8 cellular contexts compared by ENCODE assay signal in the genomic region with DNA sequence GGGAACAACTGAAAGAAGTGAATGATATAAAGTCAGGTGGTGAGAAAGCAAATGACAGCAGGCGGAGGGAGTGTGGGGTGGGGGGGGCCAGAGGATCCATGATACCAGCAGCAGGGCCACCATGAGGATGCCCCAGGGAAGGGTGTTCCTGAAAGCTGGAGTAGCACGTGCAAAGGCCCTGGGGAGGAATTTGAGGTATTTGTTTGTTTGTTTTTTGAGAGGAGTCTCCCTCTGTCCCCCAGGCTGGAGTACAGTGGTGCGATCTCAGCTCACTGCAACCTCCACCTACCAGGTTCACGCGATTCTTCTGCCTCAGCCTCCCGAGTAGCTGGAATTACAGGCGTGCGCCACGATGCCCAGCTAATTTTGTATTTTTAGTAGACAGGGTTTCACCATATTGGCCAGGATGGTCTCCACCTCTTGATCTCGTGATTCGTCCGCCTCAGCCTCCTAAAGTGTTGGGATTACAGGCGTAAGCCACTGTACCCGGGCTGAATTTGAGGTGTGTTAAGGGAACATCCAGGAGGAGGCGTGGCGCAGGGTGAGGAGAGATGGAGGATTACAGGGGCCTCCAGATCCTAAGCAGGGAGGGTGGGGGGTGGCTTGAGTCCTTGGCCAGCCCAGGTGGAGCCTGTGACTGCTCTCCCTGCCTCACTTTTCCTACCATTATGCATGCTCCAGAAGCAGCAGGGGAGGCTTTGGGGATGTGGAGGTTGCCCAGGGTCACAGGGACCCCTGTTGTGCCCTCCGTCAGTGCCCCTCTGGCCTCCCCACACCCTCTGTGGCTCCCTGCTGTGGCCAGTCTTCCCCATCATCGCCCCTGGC. TPM values are rescaled to one million over a fixed set of nuclear protein-coding genes. Genes with fewer than 3 reads are reported as not detected.
DNase-seq lines count a peak whose midpoint lies in the region; ATAC-seq, FAIRE-seq and TF ChIP-seq lines count a peak whose summit lies in the region.

No MANE protein-coding gene starts in this region.

- no peak for ATAC-seq in CD4-positive, CD25-positive, alpha-beta regulatory T cell (ENCODE audit: low read depth in 2 of 2)
- ATAC-seq in esophagus mucosa: no peak

- H3K4me1 Mint-ChIP-seq in CD4-positive, CD25-positive, alpha-beta regulatory T cell: peaks cover 15 to 56% (median 28%) of the 10 kb centered on the region in 4 donors
- H3K4me1 Mint-ChIP-seq in osteocyte (ENCODE audit: unreplicated experiment): peaks cover 46% of the 10 kb centered on the region

- H3K79me1 ChIP-seq in H1 (ENCODE audit: low read depth, low read length): no peaks in the 10 kb centered on the region

- H3K9ac ChIP-seq in H1 (replicated peaks in 1 of 4; ENCODE audit: extremely low read depth in 1 of 4, low read depth in 3 of 4, low read length in 3 of 4): 0 out of 7 replicates have a peak overlapping the region, but pooled peaks of 1 of the 4 experiments have one; percentile 4

- no peaks in the 10 kb centered on the region for H3K36me3 Mint-ChIP-seq in CD4-positive, CD25-positive, alpha-beta regulatory T cell
- H3K36me3 Mint-ChIP-seq in osteocyte (ENCODE audit: unreplicated experiment): no peaks in the 10 kb centered on the region

- no peak overlapping the region for H3K23ac ChIP-seq in H1 (ENCODE audit: insufficient read length)

- peak overlapping the region; percentile 47 for H3K56ac ChIP-seq in H1 (replicated peaks; ENCODE audit: insufficient read length, low read depth, low read length)

- peaks cover 0 to 8% of the 10 kb centered on the region in 2 experiments for H4K20me1 ChIP-seq in H1 (replicated peaks in 1 of 2; ENCODE audit: control insufficient read depth in 1 of 2, insufficient read depth in 2 of 2, low read length in 2 of 2)

- no peak for DNase-seq in CD4-positive, CD25-positive, alpha-beta regulatory T cell
- DNase-seq in NCI-H82 treated with DMSO at 0.1 percent for 48 hours (lab: John Stamatoyannopoulos, UW; ENCODE audit: unreplicated experiment) (peak; percentile 88), H1 (ENCODE audit: low read depth in 1 of 2, low spot score in 2 of 2) (no peak), osteocyte (ENCODE audit: extremely low spot score, unreplicated experiment) (no peak), MV-4-11 (lab: John Stamatoyannopoulos, UW) (no peak), hepatic stellate cell (ENCODE audit: low spot score) (no peak)
- no peak for DNase-seq in effector CD8-positive, alpha-beta T cell (lab: John Stamatoyannopoulos, UW)

- no peaks in the 10 kb centered on the region for H3K79me2 ChIP-seq in H1 (ENCODE audit: control insufficient read depth in 1 of 2, insufficient read depth in 2 of 2, low read length in 2 of 2)

- no peak overlapping the region for H3K14ac ChIP-seq in H1 (ENCODE audit: insufficient read length)

- peak in 2 of 3 experiments; percentile 3 to 11; a peak in 2 of 4 replicates for TF ChIP-seq CTCF in H1 (IDR thresholded peaks at IDR 0.05; ENCODE audit: control extremely low read depth in 1 of 3, insufficient read depth in 1 of 3, low read depth in 1 of 3, low read length in 3 of 3)
- TF ChIP-seq CTCF in osteocyte (IDR thresholded peaks at IDR 0.05): no peak

- no peak for TF ChIP-seq RAD21 in H1 (IDR thresholded peaks at IDR 0.05 in 1 of 2, conservative IDR thresholded peaks at IDR 0.05 in 1 of 2; ENCODE audit: low read depth in 2 of 2, low read length in 2 of 2)

- H2AK5ac ChIP-seq in H1 (ENCODE audit: low read depth, low read length): peak overlapping the region; percentile 96; the same call in 1 of the 2 replicates

- peak overlapping the region; percentile 75 to 78 for H3K4me2 ChIP-seq in H1 (ENCODE audit: insufficient read depth in 1 of 2, low read depth in 2 of 2, low read length in 2 of 2)

- no peaks in the 10 kb centered on the region for H3K36me3 ChIP-seq in CD4-positive, CD25-positive, alpha-beta regulatory T cell (ENCODE audit: control insufficient read depth, insufficient read depth, low read length)
- no peaks in the 10 kb centered on the region; a peak in 1 of 8 replicates for H3K36me3 ChIP-seq in H1 (ENCODE audit: control insufficient read depth in 2 of 4, insufficient read depth in 4 of 4, low read length in 3 of 4)

- no peaks in the 10 kb centered on the region for H3K9me3 Mint-ChIP-seq in CD4-positive, CD25-positive, alpha-beta regulatory T cell
- H3K9me3 Mint-ChIP-seq in osteocyte (ENCODE audit: unreplicated experiment): no peaks in the 10 kb centered on the region

- WGBS in H1 (ENCODE audit: extremely low coverage in 1 of 2, insufficient coverage in 1 of 2, insufficient read length in 1 of 2, insufficient replicate concordance in 2 of 2, low coverage in 1 of 2, low lambda C conversion rate in 2 of 2, missing lambda C conversion rate in 1 of 2), 2 experiments: 67% methylated on average over 18 of the region's 18 CpGs; no CpG with 5 or more reads in 1 of the 2 experiments

- H2BK120ac ChIP-seq in H1 (replicated peaks; ENCODE audit: low read depth, low read length): peak overlapping the region; percentile 24

- H3K23me2 ChIP-seq in H1 (ENCODE audit: low read depth, low read length): peaks cover 24% of the 10 kb centered on the region

- H3K27me3 ChIP-seq in CD4-positive, CD25-positive, alpha-beta regulatory T cell (ENCODE audit: control insufficient read depth, insufficient read depth, low read length): no peaks in the 10 kb centered on the region
- no peaks in the 10 kb centered on the region for H3K27me3 ChIP-seq in H1 (replicated peaks in 1 of 4; ENCODE audit: control insufficient read depth in 3 of 4, extremely low read depth in 1 of 4, insufficient read depth in 3 of 4, low read length in 3 of 4)

- peak overlapping the region; percentile 92 for H2BK5ac ChIP-seq in H1 (ENCODE audit: low read depth, low read length)

- no peak overlapping the region for H2AFZ ChIP-seq in H1 (ENCODE audit: low read length)

- no peaks in the 10 kb centered on the region for H3K9me3 ChIP-seq in CD4-positive, CD25-positive, alpha-beta regulatory T cell (ENCODE audit: control insufficient read depth in 2 of 2, low read length in 2 of 2)
- H3K9me3 ChIP-seq in H1 (ENCODE audit: insufficient read depth in 2 of 2, low read depth in 1 of 2, low read length in 1 of 2): no peaks in the 10 kb centered on the region

- no peak for TF ChIP-seq EP300 in H1 (IDR thresholded peaks at IDR 0.05; ENCODE audit: borderline replicate concordance in 1 of 2, low read depth in 2 of 2, low read length in 2 of 2)

- CTCF ChIA-PET in H1 (lab: Charles Lee; ENCODE audit: partially characterized antibody): interaction anchor here (0.7 to 3.5 kb wide), 7 partner anchors 8 to 52 kb away, joined by 3 to 52 read pairs (median 4); a partner anchor contains a TSS

- peak overlapping the region; percentile 72; the same call in 1 of the 2 replicates for H2BK20ac ChIP-seq in H1 (ENCODE audit: low read length)

- peak overlapping the region; percentile 91 to 100 (median 99) for H3K27ac Mint-ChIP-seq in CD4-positive, CD25-positive, alpha-beta regulatory T cell
- H3K27ac Mint-ChIP-seq in osteocyte (ENCODE audit: unreplicated experiment): peak overlapping the region; percentile 96

- no peak for FAIRE-seq in H1 (lab: Jason Lieb, UNC)

- H3K27ac ChIP-seq in CD4-positive, CD25-positive, alpha-beta regulatory T cell (ENCODE audit: insufficient read depth, low read length, poor library complexity, severe bottlenecking): peak overlapping the region; percentile 99
- H3K27ac ChIP-seq in H1 (ENCODE audit: low read depth, low read length): 0 out of 2 replicates have a peak overlapping the region, but pooled peaks have one; percentile 13

- no peak for TF ChIP-seq POLR2A in H1 (IDR thresholded peaks at IDR 0.05; ENCODE audit: control extremely low read depth in 1 of 2, low read depth in 2 of 2, low read length in 2 of 2)

- peak overlapping the region; percentile 86 for H4K91ac ChIP-seq in H1 (replicated peaks; ENCODE audit: insufficient read length, low read length)

- H3K27me3 Mint-ChIP-seq in CD4-positive, CD25-positive, alpha-beta regulatory T cell: peaks cover 5% of the 10 kb centered on the region
- no peaks in the 10 kb centered on the region for H3K27me3 Mint-ChIP-seq in osteocyte (ENCODE audit: unreplicated experiment)

- H3K4me1 ChIP-seq in CD4-positive, CD25-positive, alpha-beta regulatory T cell (ENCODE audit: control insufficient read depth, insufficient read depth, low read length, poor library complexity, severe bottlenecking): peaks cover 57% of the 10 kb centered on the region
- H3K4me1 ChIP-seq in H1 (replicated peaks in 1 of 4; ENCODE audit: control insufficient read depth in 3 of 4, insufficient read depth in 4 of 4, low read length in 3 of 4): peaks cover 0 to 27% (median 23%) of the 10 kb centered on the region in 4 experiments; a peak in 6 of 7 replicates

- peak overlapping the region; percentile 72 for H3K18ac ChIP-seq in H1 (ENCODE audit: extremely low read depth, low read length)

- 0 out of 2 replicates have a peak overlapping the region, but pooled peaks have one; percentile 11 for H4K8ac ChIP-seq in H1 (ENCODE audit: extremely low read depth, insufficient read depth, low read length)

- H3K4me3 Mint-ChIP-seq in CD4-positive, CD25-positive, alpha-beta regulatory T cell: peak overlapping the region; percentile 91 to 97 (median 93)
- no peak overlapping the region for H3K4me3 Mint-ChIP-seq in osteocyte (ENCODE audit: unreplicated experiment)

- peak overlapping the region; percentile 65 for H3K4ac ChIP-seq in H1 (replicated peaks; ENCODE audit: insufficient read length, low read depth, low read length)

- no peak overlapping the region for H4K5ac ChIP-seq in H1 (ENCODE audit: insufficient read length, low read depth, low read length)

- POLR2A ChIA-PET in H1 (lab: Charles Lee; ENCODE audit: partially characterized antibody): interaction anchor here (0.9 to 6.2 kb wide), 12 partner anchors 10 to 138 kb away, joined by 3 to 237 read pairs (median 5); a partner anchor contains a TSS

- peak overlapping the region; percentile 64 for H3K4me3 ChIP-seq in CD4-positive, CD25-positive, alpha-beta regulatory T cell (ENCODE audit: low read depth, low read length)
- peak overlapping the region in 1 of 4 experiments; percentile 72; a peak in 3 of 8 replicates for H3K4me3 ChIP-seq in H1 (ENCODE audit: extremely low read depth in 1 of 4, insufficient read depth in 2 of 4, low read depth in 3 of 4, low read length in 4 of 4)

- peak overlapping the region; percentile 72 for H2BK12ac ChIP-seq in H1 (ENCODE audit: low read depth, low read length)

- peak overlapping the region; percentile 53; the same call in 1 of the 2 replicates for H2BK15ac ChIP-seq in H1 (ENCODE audit: low read length)

RNA-seq across cellular contexts. Expression of a gene that starts 12.4 kb away (rescaled TPM):
- total RNA-seq in CD4-positive, CD25-positive, alpha-beta regulatory T cell: 1,564 TPM
- polyA plus RNA-seq in CD4-positive, CD25-positive, alpha-beta regulatory T cell: 10 to 100 TPM; 30.7 to 85.9 (median 58.8) TPM
- total RNA-seq in H1 (2021; fragmentation: NEBNext Ultra II Directional; extraction: Animal tissue kit (Norgen Biotek cat#: 25700)): 77.5 and 95.8 TPM in 2 replicates
- polyA plus RNA-seq in H1 (2011; rRNA removed): 54.0 and 64.4 TPM in 2 replicates
- polyA plus RNA-seq in H1 (2011; cell fraction: cytosol; rRNA removed): 88.8 TPM
- polyA plus RNA-seq in H1 (2011; cell fraction: nucleus; rRNA removed): 97.7 TPM
- 15.6 to 62.2 TPM (median 61.4 TPM) in 4 replicates for polyA plus RNA-seq in H1 (2012, experiment 1 of 2)
- 20.8 TPM for polyA plus RNA-seq in H1 (2012, experiment 2 of 2)
- polyA plus RNA-seq in H1 (2013, experiment 1 of 2): 45.5 TPM
- 50.7 TPM for polyA plus RNA-seq in H1 (2013, experiment 2 of 2)
- 21.2 and 23.0 TPM in 2 replicates for polyA minus RNA-seq in H1 (2011; rRNA and poly(A)+ RNA removed)
- 115 TPM for polyA minus RNA-seq in H1 (2011; cell fraction: cytosol; rRNA and poly(A)+ RNA removed)
- 188 TPM for polyA minus RNA-seq in H1 (2011; cell fraction: nucleus; rRNA and poly(A)+ RNA removed)
- total RNA-seq in osteocyte: 203 and 241 TPM in 2 replicates
- 61.5 TPM for total RNA-seq in esophagus mucosa

RNA-seq across cellular contexts. Expression of a gene that starts 19.6 kb away (rescaled TPM):
- total RNA-seq in CD4-positive, CD25-positive, alpha-beta regulatory T cell: 26.5 TPM
- polyA plus RNA-seq in CD4-positive, CD25-positive, alpha-beta regulatory T cell: under 1 TPM in 3 of 4 donors, not detected in 1; 0.03 to 0.28 (median 0.16) TPM
- total RNA-seq in H1 (2021; fragmentation: NEBNext Ultra II Directional; extraction: Animal tissue kit (Norgen Biotek cat#: 25700)): 0.31 and 1.0 TPM in 2 replicates
- 0.36 and 0.82 TPM in 2 replicates for polyA plus RNA-seq in H1 (2011; rRNA removed)
- polyA plus RNA-seq in H1 (2011; cell fraction: cytosol; rRNA removed): 0.45 TPM
- 4.0 TPM for polyA plus RNA-seq in H1 (2011; cell fraction: nucleus; rRNA removed)
- polyA plus RNA-seq in H1 (2012, experiment 1 of 2): 0.22 to 0.46 TPM (median 0.31 TPM) in 4 replicates
- polyA plus RNA-seq in H1 (2012, experiment 2 of 2): 0.18 TPM
- 0.12 TPM for polyA plus RNA-seq in H1 (2013, experiment 1 of 2)
- 0.15 TPM for polyA plus RNA-seq in H1 (2013, experiment 2 of 2)
- 0.98 and 1.9 TPM in 2 replicates for polyA minus RNA-seq in H1 (2011; rRNA and poly(A)+ RNA removed)
- 0.51 TPM for polyA minus RNA-seq in H1 (2011; cell fraction: cytosol; rRNA and poly(A)+ RNA removed)
- polyA minus RNA-seq in H1 (2011; cell fraction: nucleus; rRNA and poly(A)+ RNA removed): 3.5 TPM
- total RNA-seq in osteocyte (6.9 and 10.4 TPM in 2 replicates), esophagus mucosa (0.56 TPM)

RNA-seq across cellular contexts. Expression of a gene that starts 29.0 kb away (rescaled TPM):
- 45.6 TPM for total RNA-seq in CD4-positive, CD25-positive, alpha-beta regulatory T cell
- polyA plus RNA-seq in CD4-positive, CD25-positive, alpha-beta regulatory T cell: 100 to 1,000 TPM; 101 to 118 (median 116) TPM
- 319 and 344 TPM in 2 replicates for total RNA-seq in H1 (2021; fragmentation: NEBNext Ultra II Directional; extraction: Animal tissue kit (Norgen Biotek cat#: 25700))
- polyA plus RNA-seq in H1 (2011; rRNA removed): 302 and 380 TPM in 2 replicates
- 472 TPM for polyA plus RNA-seq in H1 (2011; cell fraction: cytosol; rRNA removed)
- polyA plus RNA-seq in H1 (2011; cell fraction: nucleus; rRNA removed): 307 TPM
- polyA plus RNA-seq in H1 (2012, experiment 1 of 2): 245 to 329 TPM (median 314 TPM) in 4 replicates
- 316 TPM for polyA plus RNA-seq in H1 (2012, experiment 2 of 2)
- polyA plus RNA-seq in H1 (2013, experiment 1 of 2): 312 TPM
- polyA plus RNA-seq in H1 (2013, experiment 2 of 2): 316 TPM
- 47.1 and 48.2 TPM in 2 replicates for polyA minus RNA-seq in H1 (2011; rRNA and poly(A)+ RNA removed)
- 90.1 TPM for polyA minus RNA-seq in H1 (2011; cell fraction: cytosol; rRNA and poly(A)+ RNA removed)
- polyA minus RNA-seq in H1 (2011; cell fraction: nucleus; rRNA and poly(A)+ RNA removed): 101 TPM
- total RNA-seq in osteocyte: 92.1 and 98.1 TPM in 2 replicates
- 85.0 TPM for total RNA-seq in esophagus mucosa

RNA-seq across cellular contexts. Expression of a gene that starts 46.5 kb away (rescaled TPM):
- total RNA-seq in CD4-positive, CD25-positive, alpha-beta regulatory T cell: 39.4 TPM
- polyA plus RNA-seq in CD4-positive, CD25-positive, alpha-beta regulatory T cell: 1 to 10 TPM; 6.7 to 8.7 (median 8.2) TPM
- 33.2 and 33.4 TPM in 2 replicates for total RNA-seq in H1 (2021; fragmentation: NEBNext Ultra II Directional; extraction: Animal tissue kit (Norgen Biotek cat#: 25700))
- 16.6 and 17.0 TPM in 2 replicates for polyA plus RNA-seq in H1 (2011; rRNA removed)
- polyA plus RNA-seq in H1 (2011; cell fraction: cytosol; rRNA removed): 19.4 TPM
- polyA plus RNA-seq in H1 (2011; cell fraction: nucleus; rRNA removed): 29.1 TPM
- 21.0 to 25.1 TPM (median 23.6 TPM) in 4 replicates for polyA plus RNA-seq in H1 (2012, experiment 1 of 2)
- 19.1 TPM for polyA plus RNA-seq in H1 (2012, experiment 2 of 2)
- polyA plus RNA-seq in H1 (2013, experiment 1 of 2): 41.9 TPM
- 41.8 TPM for polyA plus RNA-seq in H1 (2013, experiment 2 of 2)
- 58.5 and 73.6 TPM in 2 replicates for polyA minus RNA-seq in H1 (2011; rRNA and poly(A)+ RNA removed)
- 23.0 TPM for polyA minus RNA-seq in H1 (2011; cell fraction: cytosol; rRNA and poly(A)+ RNA removed)
- 27.0 TPM for polyA minus RNA-seq in H1 (2011; cell fraction: nucleus; rRNA and poly(A)+ RNA removed)
- total RNA-seq in osteocyte (36.1 and 38.5 TPM in 2 replicates), esophagus mucosa (5.5 TPM)
